Comparison of ENCODE assay signal across 7 cellular contexts in the genomic region with DNA sequence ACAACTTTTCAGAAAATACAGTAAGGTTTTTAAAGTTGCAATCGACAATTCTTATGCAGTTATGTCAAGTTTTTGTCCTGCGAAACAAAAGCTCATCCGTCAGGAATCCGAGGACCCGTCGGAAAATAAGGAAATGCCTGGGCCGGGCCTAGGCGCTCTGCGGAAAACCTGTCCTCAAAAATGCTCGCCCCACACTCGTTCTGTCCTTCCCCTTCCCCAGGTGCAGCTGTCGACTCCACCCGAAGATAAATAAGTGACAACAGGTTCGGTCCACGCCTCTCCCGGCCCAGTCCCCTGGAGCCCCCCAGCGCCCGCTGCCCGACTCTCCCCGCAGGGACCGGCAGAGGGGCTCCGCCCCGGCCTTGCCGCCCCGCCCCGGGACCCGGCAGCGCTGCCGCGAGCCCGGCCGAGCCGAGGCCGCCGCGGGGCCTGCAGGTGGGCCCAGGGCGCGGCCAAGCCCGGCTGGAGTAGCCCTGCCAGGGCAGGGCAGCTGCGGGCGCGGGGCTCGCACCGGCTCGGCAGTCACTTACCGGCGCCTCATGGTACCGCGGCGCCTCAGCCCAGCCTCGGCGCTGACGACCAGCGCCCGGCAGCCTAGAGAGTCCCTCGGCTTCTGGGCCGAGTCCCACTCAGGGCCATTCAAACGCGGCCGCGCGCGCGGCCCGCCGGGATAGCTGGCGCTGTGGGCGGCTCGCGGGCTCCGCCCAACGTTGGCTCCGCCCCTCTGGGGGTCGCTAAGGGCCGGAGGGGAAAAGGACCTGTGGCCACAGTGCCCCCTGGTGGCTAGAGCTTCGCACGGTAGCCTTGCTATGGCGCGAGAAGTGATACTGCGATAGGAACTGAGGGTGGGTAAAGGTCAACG. TPM values are rescaled to one million over a fixed set of nuclear protein-coding genes. Genes with fewer than 3 reads are reported as not detected.
DNase-seq lines count a peak whose midpoint lies in the region; ATAC-seq, FAIRE-seq and TF ChIP-seq lines count a peak whose summit lies in the region.

A gene with protein sequence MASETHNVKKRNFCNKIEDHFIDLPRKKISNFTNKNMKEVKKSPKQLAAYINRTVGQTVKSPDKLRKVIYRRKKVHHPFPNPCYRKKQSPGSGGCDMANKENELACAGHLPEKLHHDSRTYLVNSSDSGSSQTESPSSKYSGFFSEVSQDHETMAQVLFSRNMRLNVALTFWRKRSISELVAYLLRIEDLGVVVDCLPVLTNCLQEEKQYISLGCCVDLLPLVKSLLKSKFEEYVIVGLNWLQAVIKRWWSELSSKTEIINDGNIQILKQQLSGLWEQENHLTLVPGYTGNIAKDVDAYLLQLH (minus strand): TSS at position 676 of the 862 bp plus-strand sequence. CDS start 46,420 bp downstream, outside the sequence.

- peak within 1 kb of the TSS; percentile 94 for H3K9ac ChIP-seq in astrocyte (ENCODE audit: low read length)

- H3K9me2 ChIP-seq in hepatocyte (replicated peaks; ENCODE audit: insufficient read depth): no peaks in the 10 kb centered on the region

- H3K27me3 Mint-ChIP-seq in T-helper 2 cell treated with Interferon-gamma antibody and Interleukin-4, amounts not matched to agents 5 μg/mL and 100 μg/mL, for 36 hours (ENCODE audit: low read depth): no peaks in the 10 kb centered on the region
- no peaks in the 10 kb centered on the region for H3K27me3 Mint-ChIP-seq in astrocyte (ENCODE audit: low read depth, unreplicated experiment)

- H3K4me2 ChIP-seq in astrocyte (ENCODE audit: low read length): peak within 1 kb of the TSS; percentile 87
- H3K4me2 ChIP-seq in hepatocyte: peak within 1 kb of the TSS; percentile 83

- WGBS in hepatocyte (ENCODE audit: low lambda C conversion rate, missing lambda C conversion rate): under 1% methylated on average over 73 of the region's 81 CpGs

- peak within 1 kb of the TSS; percentile 90 for H3K4me3 Mint-ChIP-seq in T-helper 2 cell treated with Interferon-gamma antibody and Interleukin-4, amounts not matched to agents 5 μg/mL and 100 μg/mL, for 36 hours
- peak within 1 kb of the TSS; percentile 96 for H3K4me3 Mint-ChIP-seq in astrocyte (ENCODE audit: unreplicated experiment)

- FAIRE-seq in astrocyte (lab: Jason Lieb, UNC): no peak

- no peaks in the 10 kb centered on the region for H3K9me3 Mint-ChIP-seq in T-helper 2 cell treated with Interferon-gamma antibody and Interleukin-4, amounts not matched to agents 5 μg/mL and 100 μg/mL, for 36 hours
- no peaks in the 10 kb centered on the region for H3K9me3 Mint-ChIP-seq in astrocyte (ENCODE audit: unreplicated experiment)

- ATAC-seq in GM18505 (IDR thresholded peaks at IDR 0.05; ENCODE audit: unreplicated experiment) (peak; percentile 97), HG02973 (IDR thresholded peaks at IDR 0.05; ENCODE audit: unreplicated experiment) (peak; percentile 85)

- H3K36me3 ChIP-seq in astrocyte (ENCODE audit: insufficient read depth, low read length) (no peaks in the 10 kb centered on the region), hepatocyte (replicated peaks; ENCODE audit: insufficient read depth, low read depth) (no peaks in the 10 kb centered on the region)

- DNase-seq in NCI-H1930 (lab: John Stamatoyannopoulos, UW) (peak; percentile 82 to 91), astrocyte (ENCODE audit: low read depth) (peak; percentile 72), hepatocyte (ENCODE audit: low spot score) (peak; percentile 99), retina (peak; percentile 98)
- DNase-seq in T-helper 2 cell treated with Interferon-gamma antibody and Interleukin-4, amounts not matched to agents 5 μg/mL and 100 μg/mL, for 36 hours (ENCODE audit: low spot score): peak; percentile 92

- H4K20me1 ChIP-seq in astrocyte (ENCODE audit: insufficient read depth, low read length) (peaks cover 21% of the 10 kb centered on the region), hepatocyte (ENCODE audit: insufficient read depth, poor library complexity, severe bottlenecking) (no peaks in the 10 kb centered on the region)

- TF ChIP-seq POLR2A in GM18505 (IDR thresholded peaks at IDR 0.05; ENCODE audit: borderline replicate concordance, extremely low read depth, insufficient read depth, insufficient read length): peak; percentile 93

- H3K4me1 Mint-ChIP-seq in T-helper 2 cell treated with Interferon-gamma antibody and Interleukin-4, amounts not matched to agents 5 μg/mL and 100 μg/mL, for 36 hours (ENCODE audit: low read depth): peaks cover 13% of the 10 kb centered on the region
- peaks cover 13% of the 10 kb centered on the region for H3K4me1 Mint-ChIP-seq in astrocyte (ENCODE audit: low read depth, unreplicated experiment)

- peak within 1 kb of the TSS; percentile 85 for H3K27ac Mint-ChIP-seq in T-helper 2 cell treated with Interferon-gamma antibody and Interleukin-4, amounts not matched to agents 5 μg/mL and 100 μg/mL, for 36 hours
- H3K27ac Mint-ChIP-seq in astrocyte (ENCODE audit: unreplicated experiment): peak within 1 kb of the TSS; percentile 98

- H3K4me1 ChIP-seq in astrocyte (ENCODE audit: insufficient read depth, low read length): peaks cover 10% of the 10 kb centered on the region
- H3K4me1 ChIP-seq in hepatocyte (ENCODE audit: insufficient read depth): peaks cover 6% of the 10 kb centered on the region

- H3K9me3 ChIP-seq in astrocyte (ENCODE audit: insufficient read depth, low read depth, low read length): no peaks in the 10 kb centered on the region
- no peaks in the 10 kb centered on the region for H3K9me3 ChIP-seq in hepatocyte (ENCODE audit: low read depth)

- H3K27me3 ChIP-seq in astrocyte (ENCODE audit: insufficient read depth, low read length): no peaks in the 10 kb centered on the region
- no peaks in the 10 kb centered on the region for H3K27me3 ChIP-seq in hepatocyte

- H3K79me2 ChIP-seq in astrocyte (ENCODE audit: insufficient read depth, low read length) (peaks cover 49% of the 10 kb centered on the region), hepatocyte (peaks cover 46% of the 10 kb centered on the region)

- peak within 1 kb of the TSS; percentile 86 for H3K27ac ChIP-seq in astrocyte (ENCODE audit: low read depth, low read length)
- H3K27ac ChIP-seq in hepatocyte: peak within 1 kb of the TSS; percentile 96

- H3K4me3 ChIP-seq in astrocyte (ENCODE audit: insufficient read depth, low read depth, low read length) (peak within 1 kb of the TSS; percentile 86), hepatocyte (peak within 1 kb of the TSS; percentile 83)

- H2AFZ ChIP-seq in astrocyte (ENCODE audit: low read depth, low read length) (peak within 1 kb of the TSS; percentile 68), hepatocyte (peak within 1 kb of the TSS; percentile 92)

- TF ChIP-seq CTCF in astrocyte (IDR thresholded peaks at IDR 0.05; ENCODE audit: insufficient read depth, low read depth, low read length): peak; percentile 86
- peak; percentile 97 for TF ChIP-seq CTCF in hepatocyte (IDR thresholded peaks at IDR 0.05; ENCODE audit: poor library complexity)

- peaks cover 7% of the 10 kb centered on the region for H3K36me3 Mint-ChIP-seq in T-helper 2 cell treated with Interferon-gamma antibody and Interleukin-4, amounts not matched to agents 5 μg/mL and 100 μg/mL, for 36 hours (ENCODE audit: low read depth)
- peaks cover 4% of the 10 kb centered on the region for H3K36me3 Mint-ChIP-seq in astrocyte (ENCODE audit: low read depth, unreplicated experiment)

RNA-seq across cellular contexts. Expression of the gene that starts here (rescaled TPM):
- total RNA-seq in astrocyte (45.7 and 54.6 TPM in 2 replicates), hepatocyte (127 and 166 TPM in 2 replicates)
- polyA plus RNA-seq in hepatocyte: 55.4 and 72.0 TPM in 2 replicates

Comparison
In these comparisons a context has a peak if more than half of its experiments do, and no peak if none do; other contexts are left out.
1. Peak in every context shown above with its lines: DNase-seq, ATAC-seq, H3K4me3 ChIP-seq and H3K27ac ChIP-seq.